In the genomic region with DNA sequence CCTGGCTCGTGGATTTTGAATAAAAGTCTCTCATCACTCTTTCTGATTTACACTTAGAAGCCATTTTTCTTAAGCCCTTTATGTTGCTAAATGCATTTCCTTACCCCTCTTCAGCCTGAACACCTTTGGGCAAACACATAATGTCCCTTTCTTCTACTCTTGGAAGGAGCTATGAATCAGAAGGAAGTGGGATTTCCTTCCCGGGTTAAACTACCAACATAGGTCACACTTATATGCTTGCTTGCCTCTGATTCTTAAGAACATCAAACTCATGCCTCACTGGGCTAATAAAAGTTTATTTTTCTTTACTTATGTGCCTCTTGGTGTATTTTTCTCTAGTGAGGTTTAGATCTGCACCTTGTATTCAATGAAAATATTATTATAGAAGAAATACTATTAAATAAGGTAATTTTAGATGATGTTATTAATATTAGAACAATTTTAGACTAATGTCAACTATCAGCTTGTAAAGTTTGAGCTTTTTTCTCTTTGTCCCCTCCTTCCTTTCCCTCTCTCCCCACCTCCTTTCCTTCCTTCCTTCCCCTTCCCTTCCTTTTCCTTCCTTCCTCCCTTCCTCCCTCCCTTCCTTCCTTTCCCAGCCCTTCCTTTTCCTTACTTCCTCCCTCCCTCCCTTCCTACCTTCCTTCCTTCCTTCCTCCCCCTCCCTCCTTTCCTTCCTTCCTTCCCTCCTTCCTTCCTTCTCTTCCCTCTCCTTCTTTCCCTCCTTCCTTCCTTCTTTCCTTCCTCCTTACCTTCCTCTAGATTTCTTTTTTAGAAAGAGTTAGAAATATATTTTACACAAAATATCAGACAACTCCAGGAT, we compare ENCODE assay signal across 18 cellular contexts.
DNase-seq lines count a peak whose midpoint lies in the region; ATAC-seq and TF ChIP-seq lines count a peak whose summit lies in the region.
"Had no signal": no experiment of that assay in that cellular context is flagged by ENCODE, and none has a peak within 500 bp of the region (broad histone marks: within the 10 kb centered on the region; RNA-seq: fewer than 3 reads in every experiment).

No MANE protein-coding gene starts in this region.

- H3K36me3 ChIP-seq in GM23338 (ENCODE audit: insufficient read depth) (no peaks in the 10 kb centered on the region), RWPE2 (ENCODE audit: low read depth) (no peaks in the 10 kb centered on the region)
- H3K36me3 ChIP-seq: HAP-1 had no signal

- H3K27me3 Mint-ChIP-seq in GM23338 (ENCODE audit: insufficient read depth, low read depth, poor library complexity) (peaks cover 2% of the 10 kb centered on the region), mesothelial cell of epicardium (ENCODE audit: low read depth) (peaks cover 14% of the 10 kb centered on the region)

- DNase-seq in GM23338 (ENCODE audit: low spot score): no peak
- DNase-seq in RWPE2 (ENCODE audit: low spot score): no peak
- DNase-seq in glomerular visceral epithelial cell (ENCODE audit: extremely low spot score): peak; percentile 21
- DNase-seq in NCI-H524 treated with DMSO at 0.1 percent for 48 hours (lab: John Stamatoyannopoulos, UW): no peak
- DNase-seq in ACHN: no peak
- no peak for DNase-seq in mesothelial cell of epicardium (ENCODE audit: low spot score in 2 of 2, unreplicated experiment in 2 of 2)
- DNase-seq: COR-L47, DMS 273 treated with DMSO at 0.1 percent for 48 hours, NCI-H1105, NCI-H1694, NCI-H2081 treated with DMSO at 0.1 percent for 48 hours, NCI-H446 treated with DMSO at 0.1 percent for 48 hours, SHP77 had no signal

- H3K4me1 ChIP-seq in GM23338 (ENCODE audit: insufficient read depth) (0 out of 2 replicates have a peak, but pooled peaks cover 6% of the 10 kb centered on the region), RWPE2 (ENCODE audit: insufficient read depth, poor library complexity, severe bottlenecking) (peaks cover 25% of the 10 kb centered on the region)
- H3K4me1 ChIP-seq: HAP-1 had no signal

- in situ Hi-C loops in ACHN (cut with HindIII; ENCODE audit: low pct_ligation_motif_present, low pct_unique_long_range_greater_than_20kb, low sequenced_read_pairs): no loop called here

- H3K79me2 ChIP-seq in GM23338 (replicated peaks; ENCODE audit: insufficient read depth): no peaks in the 10 kb centered on the region

- peak overlapping the region; percentile 43; the same call in 1 of the 2 replicates for H2AFZ ChIP-seq in GM23338

- H4K20me1 ChIP-seq in GM23338 (replicated peaks; ENCODE audit: insufficient read depth): no peaks in the 10 kb centered on the region

- no peaks in the 10 kb centered on the region for H3K9me3 Mint-ChIP-seq in GM23338
- H3K9me3 Mint-ChIP-seq in mesothelial cell of epicardium: no peaks in the 10 kb centered on the region

- no peak for ATAC-seq in GM23338
- ATAC-seq in RWPE2 (ENCODE audit: low read depth): no peak
- ATAC-seq in HG03135 (IDR thresholded peaks at IDR 0.05; ENCODE audit: unreplicated experiment): no peak
- ATAC-seq: GM12878, SK-N-SH treated with all-trans-retinoic acid at 6 μM for 48 hours had no signal

- no peaks in the 10 kb centered on the region for H3K27me3 ChIP-seq in GM23338 (ENCODE audit: insufficient read depth)
- no peaks in the 10 kb centered on the region for H3K27me3 ChIP-seq in RWPE2 (ENCODE audit: insufficient read depth, poor library complexity, severe bottlenecking)

- TF ChIP-seq CTCF in GM23338 (conservative IDR thresholded peaks at IDR 0.05; ENCODE audit: low read depth in 2 of 2): no peak
- TF ChIP-seq CTCF in RWPE2 (IDR thresholded peaks at IDR 0.05; ENCODE audit: poor library complexity, severe bottlenecking): no peak
- no peak for TF ChIP-seq CTCF in mesothelial cell of epicardium (IDR thresholded peaks at IDR 0.05; ENCODE audit: unreplicated experiment)

- no peaks in the 10 kb centered on the region for H3K36me3 Mint-ChIP-seq in GM23338 (ENCODE audit: low read depth)
- H3K36me3 Mint-ChIP-seq in mesothelial cell of epicardium: no peaks in the 10 kb centered on the region

- H3K27ac Mint-ChIP-seq in GM23338 (no peak overlapping the region), mesothelial cell of epicardium (no peak overlapping the region)
- H3K27ac Mint-ChIP-seq: B cell had no signal

- no peaks in the 10 kb centered on the region for H3K9me2 ChIP-seq in GM23338 (ENCODE audit: insufficient read depth)

- no peaks in the 10 kb centered on the region for H3K9me3 ChIP-seq in RWPE2 (ENCODE audit: severe bottlenecking)
- H3K9me3 ChIP-seq: HAP-1 had no signal

- H3K27ac ChIP-seq in GM23338 (ENCODE audit: low read depth) (no peak overlapping the region), RWPE2 (ENCODE audit: poor library complexity, severe bottlenecking) (peak overlapping the region; percentile 73)

- H3F3A ChIP-seq in GM23338 (replicated peaks; ENCODE audit: low read depth): no peaks in the 10 kb centered on the region

- H3K4me3 Mint-ChIP-seq in GM23338 (no peak overlapping the region), mesothelial cell of epicardium (no peak overlapping the region)
- H3K4me3 Mint-ChIP-seq: B cell had no signal

- no peak overlapping the region for H3K4me2 ChIP-seq in GM23338

- H3K4me1 Mint-ChIP-seq in GM23338: peaks cover 7% of the 10 kb centered on the region
- H3K4me1 Mint-ChIP-seq in mesothelial cell of epicardium: no peaks in the 10 kb centered on the region
- H3K4me1 Mint-ChIP-seq: B cell had no signal

- H3K4me3 ChIP-seq in GM23338 (no peak overlapping the region), RWPE2 (ENCODE audit: severe bottlenecking) (no peak overlapping the region)
- H3K4me3 ChIP-seq: GM12878, HAP-1 had no signal

TF ChIP-seq in GM23338, 12 proteins besides CTCF, POLR2A, EP300 and RAD21 (continues in another document):
- no peak for TF ChIP-seq NANOG (IDR thresholded peaks at IDR 0.05; ENCODE audit: borderline replicate concordance)
- no peak for TF ChIP-seq POLR2AphosphoS5 (IDR thresholded peaks at IDR 0.05; ENCODE audit: low read depth)
- no peak for TF ChIP-seq JUNB (IDR thresholded peaks at IDR 0.05; ENCODE audit: unreplicated experiment)
- TF ChIP-seq STAT1 (IDR thresholded peaks at IDR 0.05; ENCODE audit: unreplicated experiment): no peak
- TF ChIP-seq CREB1 (CRISPR knock-in tag; IDR thresholded peaks at IDR 0.05; ENCODE audit: low read depth): no peak
- no peak for TF ChIP-seq EZH2phosphoT487 (IDR thresholded peaks at IDR 0.05; ENCODE audit: unreplicated experiment)
- TF ChIP-seq EZH2 (IDR thresholded peaks at IDR 0.05; ENCODE audit: low read depth, unreplicated experiment): no peak
- no peak for TF ChIP-seq ZNF331 (CRISPR knock-in tag; IDR thresholded peaks at IDR 0.05; ENCODE audit: low read depth)
- no peak for TF ChIP-seq ETS1 (IDR thresholded peaks at IDR 0.05)
- no peak for TF ChIP-seq ZNF114 (CRISPR knock-in tag; IDR thresholded peaks at IDR 0.05)
